Comparison of ENCODE assay signal across 1 cellular context in the genomic region with DNA sequence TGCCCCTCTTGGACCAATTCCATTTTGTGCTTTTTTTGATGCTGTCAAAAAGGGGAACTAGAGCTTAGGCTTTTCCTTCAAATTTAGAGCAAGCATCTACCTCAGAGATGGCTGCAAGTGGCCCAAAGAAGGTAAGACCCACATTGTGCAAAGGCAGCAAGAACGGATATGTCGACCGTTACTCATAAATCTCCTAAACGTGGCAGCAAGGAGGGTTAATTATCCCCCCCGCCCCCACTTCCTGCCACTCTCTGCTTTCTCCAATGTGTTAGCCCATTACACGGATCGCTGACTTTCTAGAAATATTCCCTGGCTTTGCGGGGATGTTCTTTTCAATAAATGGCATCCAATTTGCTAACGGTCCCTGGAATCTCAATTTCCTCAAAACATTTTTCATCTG.
TF ChIP-seq lines count a peak whose summit lies in the region.

No MANE protein-coding gene starts in this region.

TF ChIP-seq in SK-N-SH, 30 proteins besides CTCF, POLR2A, EP300 and RAD21 (continued from another document):
- TF ChIP-seq RXRA (IDR thresholded peaks at IDR 0.05; ENCODE audit: borderline replicate concordance, low read depth): no peak
- TF ChIP-seq, protein P1, sequence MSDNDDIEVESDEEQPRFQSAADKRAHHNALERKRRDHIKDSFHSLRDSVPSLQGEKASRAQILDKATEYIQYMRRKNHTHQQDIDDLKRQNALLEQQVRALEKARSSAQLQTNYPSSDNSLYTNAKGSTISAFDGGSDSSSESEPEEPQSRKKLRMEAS (IDR thresholded peaks at IDR 0.05; ENCODE audit: low read depth): no peak
- no peak for TF ChIP-seq FOXJ3 (CRISPR knock-in tag; IDR thresholded peaks at IDR 0.05)
- no peak for TF ChIP-seq TAF1 (IDR thresholded peaks at IDR 0.05; ENCODE audit: borderline replicate concordance, low read depth, low read length)
- TF ChIP-seq TEAD4 (IDR thresholded peaks at IDR 0.05; ENCODE audit: borderline replicate concordance, insufficient read depth): no peak
- no peak for TF ChIP-seq NFIC (IDR thresholded peaks at IDR 0.05; ENCODE audit: borderline replicate concordance)
- no peak for TF ChIP-seq MEF2A (IDR thresholded peaks at IDR 0.05; ENCODE audit: borderline replicate concordance, low read depth)
